14 cellular contexts compared by ENCODE assay signal in genomic region chr3:113264249-113264648, GRCh38. TPM values are rescaled to one million over a fixed set of nuclear protein-coding genes. Genes with fewer than 3 reads are reported as not detected.
DNase-seq lines count a peak whose midpoint lies in the region.
"Had no signal": no experiment of that assay in that cellular context is flagged by ENCODE, and none has a peak within 500 bp of the region (broad histone marks: within the 10 kb centered on the region; RNA-seq: fewer than 3 reads in every experiment).

No MANE protein-coding gene starts in this region.

- H3K27ac ChIP-seq in SJCRH30 (peak overlapping the region; percentile 89), mesendoderm (ENCODE audit: low read depth, low read length) (no peak overlapping the region)
- H3K27ac ChIP-seq: A549, PC-9 had no signal

- H2BK120ac ChIP-seq in mesendoderm (ENCODE audit: low read depth, low read length) = no peak overlapping the region

- H3K18ac ChIP-seq in mesendoderm (ENCODE audit: low read length) = no peak overlapping the region

- H2AK5ac ChIP-seq in mesendoderm (ENCODE audit: low read length) = no peak overlapping the region

- H3K9ac ChIP-seq in mesendoderm (ENCODE audit: low read length) = no peak overlapping the region

- H3K4me3 ChIP-seq in SJCRH30 = no peak overlapping the region; the same call in 1 of the 2 replicates
- no peak overlapping the region for H3K4me3 ChIP-seq in mesendoderm (ENCODE audit: low read length)
- H3K4me3 ChIP-seq: A549, PC-9, transverse colon had no signal

- no peaks in the 10 kb centered on the region for H3K79me2 ChIP-seq in mesendoderm (ENCODE audit: control insufficient read depth, insufficient read depth, low read length)

- peak; percentile 49 for DNase-seq in Ammon's horn (ENCODE audit: low spot score)
- DNase-seq in NCI-H146 (lab: John Stamatoyannopoulos, UW) = peak; percentile 94
- DNase-seq in SJCRH30 = peak; percentile 88 to 96
- DNase-seq in mesendoderm = no peak
- no peak for DNase-seq in HCEC 1CT
- no peak for DNase-seq in stimulated activated CD4-positive, alpha-beta T cell treated with anti-CD3 and anti-CD28 coated beads, Interleukin-12 subunit alpha, Interleukin-12 subunit beta, amount 100 ng/mL, for 4 hours
- no peak for DNase-seq in EL
- DNase-seq in activated CD8-positive, alpha-beta memory T cell treated with anti-CD3 and anti-CD28 coated beads, Interleukin-2, amount 50 U/mL, for 4 hours = no peak
- DNase-seq: GOT3, Kasumi-1, PC-9, T-helper 9 cell, transverse colon had no signal

- H2BK5ac ChIP-seq in mesendoderm (ENCODE audit: low read length) = no peak overlapping the region

- peaks cover 60% of the 10 kb centered on the region for H3K4me1 ChIP-seq in SJCRH30
- H3K4me1 ChIP-seq in mesendoderm (ENCODE audit: control insufficient read depth, low read depth, low read length) = peaks cover 3% of the 10 kb centered on the region
- H3K4me1 ChIP-seq: A549 had no signal

- no peak overlapping the region for H4K8ac ChIP-seq in mesendoderm (ENCODE audit: low read depth, low read length)

- no peaks in the 10 kb centered on the region for H3K27me3 ChIP-seq in SJCRH30
- no peaks in the 10 kb centered on the region for H3K27me3 ChIP-seq in mesendoderm (ENCODE audit: insufficient read depth, low read length, poor library complexity)
- H3K27me3 ChIP-seq: transverse colon had no signal

- H3K56ac ChIP-seq in mesendoderm (ENCODE audit: low read length) = peak overlapping the region; percentile 8

- H3K4ac ChIP-seq in mesendoderm (ENCODE audit: low read depth, low read length) = no peak overlapping the region

- H3K9me3 ChIP-seq in SJCRH30 (replicated peaks) = no peaks in the 10 kb centered on the region
- H3K9me3 ChIP-seq: A549, transverse colon had no signal

- H2BK15ac ChIP-seq in mesendoderm (replicated peaks; ENCODE audit: low read depth) = no peak overlapping the region

- H3K4me2 ChIP-seq in mesendoderm (ENCODE audit: low read length) = no peak overlapping the region
- H3K4me2 ChIP-seq: A549, PC-9 had no signal

- no peaks in the 10 kb centered on the region for H3K79me1 ChIP-seq in mesendoderm (ENCODE audit: low read length)

- H3K23ac ChIP-seq in mesendoderm (ENCODE audit: low read length) = no peak overlapping the region

- H3K36me3 ChIP-seq in SJCRH30 = no peaks in the 10 kb centered on the region
- no peaks in the 10 kb centered on the region for H3K36me3 ChIP-seq in mesendoderm (ENCODE audit: control insufficient read depth, insufficient read depth, low read length)
- H3K36me3 ChIP-seq: transverse colon had no signal

- no peak overlapping the region for H4K5ac ChIP-seq in mesendoderm (ENCODE audit: low read length)

- no CpG with 5 or more reads among the region's 4 CpGs for WGBS in mesendoderm (ENCODE audit: extremely low coverage, insufficient coverage, low lambda C conversion rate)

RNA-seq across cellular contexts. Expression of gene BOC, which starts 52.9 kb away (rescaled TPM):
- 13.4 and 15.3 TPM in 2 replicates for total RNA-seq in SJCRH30 (2014; rRNA removed; shearing (Covaris generic))
- polyA plus RNA-seq in mesendoderm (2013, experiment 1 of 2) = 1.5 TPM
- 1.2 TPM for polyA plus RNA-seq in mesendoderm (2013, experiment 2 of 2)

Comparison
In these comparisons a context has a peak if more than half of its experiments do, and no peak if none do; other contexts are left out.
1. DNase-seq: peak in Ammon's horn (single experiment), NCI-H146 (single experiment) and SJCRH30 (2 of 2); none in mesendoderm (single experiment), HCEC 1CT (single experiment), stimulated activated CD4-positive, alpha-beta T cell treated with anti-CD3 and anti-CD28 coated beads, Interleukin-12 subunit alpha, Interleukin-12 subunit beta, amount 100 ng/mL, for 4 hours (single experiment), EL (single experiment) and activated CD8-positive, alpha-beta memory T cell treated with anti-CD3 and anti-CD28 coated beads, Interleukin-2, amount 50 U/mL, for 4 hours (single experiment).